Comparison of ENCODE assay signal across 5 cellular contexts in the genomic region with DNA sequence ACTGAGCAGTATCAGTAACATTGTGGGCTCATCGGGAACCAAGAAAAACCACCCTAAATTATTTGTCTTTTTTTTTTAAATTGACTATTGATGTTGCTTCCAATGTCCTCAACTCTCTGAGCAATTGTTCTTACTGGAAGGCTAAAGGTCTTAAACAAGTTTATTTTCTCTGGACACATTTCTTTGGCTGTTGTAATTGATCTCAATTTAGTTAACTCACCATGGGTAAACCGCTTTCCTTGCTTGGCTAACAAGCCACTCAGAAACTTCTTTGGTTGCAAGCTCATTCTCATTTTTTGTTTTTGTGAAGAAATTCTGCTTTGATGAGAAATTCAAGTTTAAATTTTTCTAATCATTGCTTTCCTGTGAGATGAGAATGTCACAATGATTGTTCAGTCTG.
"Had no signal": no experiment of that assay in that cellular context is flagged by ENCODE, and none has a peak within 500 bp of the region (broad histone marks: within the 10 kb centered on the region; RNA-seq: fewer than 3 reads in every experiment).

No MANE protein-coding gene starts in this region.

- H3K9me3 Mint-ChIP-seq: H9 had no signal

- H3K27ac ChIP-seq: GM23248 had no signal

- H3K4me3 ChIP-seq: GM23248, K562 had no signal

- H3K4me1 Mint-ChIP-seq: H9 had no signal

- H3K4me3 Mint-ChIP-seq: H9 had no signal

- ATAC-seq: K562 had no signal

- H2AFZ ChIP-seq: GM23248 had no signal

- H3K27ac Mint-ChIP-seq: H9 had no signal

- DNase-seq: GM23248, H9, HCEC 1CT, IMR-90 had no signal
